In the genomic region with DNA sequence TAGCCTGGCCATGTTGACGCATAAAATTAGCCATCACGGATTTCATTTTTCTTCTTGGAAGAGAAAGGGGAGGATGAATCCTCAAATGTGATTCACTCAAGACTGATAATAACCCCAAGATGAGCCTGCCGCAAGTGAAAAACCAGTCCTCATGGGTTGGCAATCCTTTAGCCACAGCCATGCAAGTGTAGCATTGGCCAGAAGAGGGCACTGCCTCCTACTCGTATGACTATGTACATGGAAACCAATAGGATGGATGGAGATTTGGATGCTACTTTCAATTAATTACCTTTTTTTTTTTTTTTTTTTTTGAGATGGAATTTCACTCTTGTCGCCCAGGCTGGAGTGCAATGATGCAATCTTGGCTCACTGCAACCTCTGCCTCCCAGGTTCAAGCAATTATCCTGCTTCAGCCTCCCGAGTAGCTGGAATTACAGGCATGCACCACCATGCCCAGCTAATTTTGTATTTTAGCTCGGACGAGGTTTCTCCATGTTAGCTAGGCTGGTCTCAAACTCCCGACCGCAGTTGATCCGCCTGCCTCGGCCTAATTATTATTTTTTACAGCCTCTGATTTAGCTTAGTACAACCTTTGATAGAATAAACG, we compare ENCODE assay signal across 8 cellular contexts. TPM values are rescaled to one million over a fixed set of nuclear protein-coding genes. Genes with fewer than 3 reads are reported as not detected.
DNase-seq lines count a peak whose midpoint lies in the region; ATAC-seq and TF ChIP-seq lines count a peak whose summit lies in the region.
"Not testable (repeated sequence)": the region's sequence is repeated elsewhere in the genome, so short reads cannot be mapped to it uniquely, and the experiment has no call there.

No MANE protein-coding gene starts in this region.

- TF ChIP-seq POLR2A in thyroid gland (IDR thresholded peaks at IDR 0.05): not testable (repeated sequence)

- H3K27ac ChIP-seq in thyroid gland: not testable (repeated sequence)

- not testable (repeated sequence) for H3K4me1 Mint-ChIP-seq in activated naive CD4-positive, alpha-beta T cell treated with anti-CD3 and anti-CD28 coated beads for 36 hours (ENCODE audit: low read depth)
- peaks cover 18% of the 10 kb centered on the region for H3K4me1 Mint-ChIP-seq in osteocyte (ENCODE audit: unreplicated experiment)

- ATAC-seq in HG02642 (IDR thresholded peaks at IDR 0.05; ENCODE audit: poor library complexity, unreplicated experiment): peak; percentile 78

- 49 to 50% methylated on average over 13 of the region's 13 CpGs for WGBS in thyroid gland, 2 donors

- not testable (repeated sequence) for H3K27ac Mint-ChIP-seq in activated naive CD4-positive, alpha-beta T cell treated with anti-CD3 and anti-CD28 coated beads for 36 hours; osteocyte (ENCODE audit: unreplicated experiment)

- peak; percentile 84 for DNase-seq in GM04504 (ENCODE audit: low read depth)
- peak; percentile 69 for DNase-seq in NCI-H146 (lab: John Stamatoyannopoulos, UW)
- DNase-seq in SKM-1 treated with dmso at 0.1 percent for 144 hours (lab: John Stamatoyannopoulos, UW; ENCODE audit: unreplicated experiment): peak; percentile 27
- DNase-seq in activated naive CD4-positive, alpha-beta T cell treated with anti-CD3 and anti-CD28 coated beads for 36 hours: peak; percentile 88
- DNase-seq in globus pallidus (ENCODE audit: low spot score): peak; percentile 73
- peak; percentile 87 for DNase-seq in osteocyte (ENCODE audit: extremely low spot score, unreplicated experiment)
- peak; percentile 83 to 85 for DNase-seq in thyroid gland

- intact Hi-C loops in activated naive CD4-positive, alpha-beta T cell treated with anti-CD3 and anti-CD28 coated beads for 36 hours (cut with micrococcal nuclease): loop anchor here (1.0 to 2.0 kb wide), 7 partner anchors 8 to 341 kb away; a partner anchor contains a TSS
- intact Hi-C loops in thyroid gland (cut with DNase I): loop anchor here (5.0 kb wide), 2 partner anchors 38 to 68 kb away; a partner anchor contains a TSS

- H3K4me3 ChIP-seq in thyroid gland (replicated peaks in 1 of 3): not testable (repeated sequence)

- not testable (repeated sequence) for H3K27me3 ChIP-seq in thyroid gland

- CTCF ChIA-PET in activated naive CD4-positive, alpha-beta T cell treated with anti-CD3 and anti-CD28 coated beads for 36 hours (lab: Charles Lee): interaction anchor here (0.6 to 5.6 kb wide), 21 partner anchors 9 to 590 kb away, joined by 3 to 43 read pairs (median 3); a partner anchor contains a TSS

- H3K4me1 ChIP-seq in thyroid gland: not testable (repeated sequence)

- H3K9me3 ChIP-seq in thyroid gland: not testable (repeated sequence)

- H3K9me3 Mint-ChIP-seq in activated naive CD4-positive, alpha-beta T cell treated with anti-CD3 and anti-CD28 coated beads for 36 hours; osteocyte (ENCODE audit: unreplicated experiment): not testable (repeated sequence)

- H3K4me3 Mint-ChIP-seq in activated naive CD4-positive, alpha-beta T cell treated with anti-CD3 and anti-CD28 coated beads for 36 hours; osteocyte (ENCODE audit: unreplicated experiment): not testable (repeated sequence)

- peak; percentile 90 for TF ChIP-seq CTCF in osteocyte (IDR thresholded peaks at IDR 0.05)
- peak; percentile 66 to 97 (median 86) for TF ChIP-seq CTCF in thyroid gland (IDR thresholded peaks at IDR 0.05)

- not testable (repeated sequence) for H3K36me3 Mint-ChIP-seq in activated naive CD4-positive, alpha-beta T cell treated with anti-CD3 and anti-CD28 coated beads for 36 hours (ENCODE audit: low read depth); osteocyte (ENCODE audit: unreplicated experiment)

- not testable (repeated sequence) for H3K27me3 Mint-ChIP-seq in activated naive CD4-positive, alpha-beta T cell treated with anti-CD3 and anti-CD28 coated beads for 36 hours (ENCODE audit: low read depth); osteocyte (ENCODE audit: unreplicated experiment)

- not testable (repeated sequence) for H3K36me3 ChIP-seq in thyroid gland

RNA-seq across cellular contexts. Expression of a gene that starts 38.2 kb away (rescaled TPM):
- 10 to 100 TPM; 78.2 to 83.4 TPM for total RNA-seq in activated naive CD4-positive, alpha-beta T cell treated with anti-CD3 and anti-CD28 coated beads for 36 hours
- total RNA-seq in osteocyte (85.7 and 102 TPM in 2 replicates), thyroid gland (10 to 100 TPM; 56.6 to 89.9 (median 69.6) TPM)

RNA-seq across cellular contexts. Expression of a gene that starts 39.4 kb away (rescaled TPM):
- 1 to 10 TPM; 1.1 to 1.3 TPM for total RNA-seq in activated naive CD4-positive, alpha-beta T cell treated with anti-CD3 and anti-CD28 coated beads for 36 hours
- total RNA-seq in osteocyte (90.8 and 91.0 TPM in 2 replicates), thyroid gland (100 to 1,000 TPM in 2 of 4 donors, 10 to 100 TPM in 2; 65.7 to 201 (median 111) TPM)

Comparison
In these comparisons a context has a peak if more than half of its experiments do, and no peak if none do; other contexts are left out.
1. DNase-seq: peak in every context shown above with its lines; median percentile 88 in activated naive CD4-positive, alpha-beta T cell treated with anti-CD3 and anti-CD28 coated beads for 36 hours; 87 in osteocyte; 84 in GM04504; 84 in thyroid gland; 73 in globus pallidus; 69 in NCI-H146; 27 in SKM-1 treated with dmso at 0.1 percent for 144 hours.
2. RNA of a gene that starts 39.4 kb away (total RNA-seq): 65.7 to 201 TPM in thyroid gland and 90.8 to 91.0 TPM in osteocyte; 1.1 to 1.3 TPM in activated naive CD4-positive, alpha-beta T cell treated with anti-CD3 and anti-CD28 coated beads for 36 hours; every median in the first group is over 10 times any median in the second.